8 cellular contexts compared by ENCODE assay signal in the genomic region with DNA sequence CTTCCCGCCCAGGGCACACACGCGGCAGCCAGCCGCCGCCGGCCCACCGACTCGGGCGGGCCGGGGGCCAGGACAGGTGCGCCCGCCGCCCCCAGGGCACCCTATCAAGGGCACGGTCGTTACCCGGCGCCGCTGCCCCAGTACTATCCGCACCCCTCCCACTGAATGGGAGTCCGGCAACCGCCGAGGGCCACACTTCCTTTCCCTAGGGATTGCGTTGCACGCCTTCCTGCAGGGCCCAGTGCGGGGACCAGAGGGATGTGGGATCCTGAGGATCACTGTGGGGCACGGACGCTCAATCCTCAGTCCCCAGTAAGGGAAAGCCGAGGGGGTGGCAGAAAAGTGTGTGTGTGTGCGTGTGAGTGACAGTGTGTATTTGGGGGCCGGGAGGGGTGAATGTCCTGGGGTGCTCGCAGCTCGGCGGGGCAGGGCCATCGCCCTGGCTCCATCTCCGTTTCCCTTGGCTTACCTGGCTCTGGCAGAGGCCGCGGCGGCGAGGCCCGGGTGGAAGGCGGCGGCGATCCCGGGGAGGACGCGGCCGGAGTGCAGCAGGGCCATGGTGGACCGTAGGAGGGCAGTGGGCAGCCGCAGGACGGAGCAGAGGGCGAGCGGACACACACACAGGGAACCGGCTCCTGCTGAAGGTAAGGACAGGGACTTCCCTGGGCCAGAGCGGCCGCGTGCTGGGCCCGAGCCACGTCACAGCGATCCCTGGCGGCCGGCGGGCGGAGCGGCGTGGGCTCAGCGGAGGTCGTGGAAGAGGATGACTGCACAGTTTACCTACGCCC. TPM values are rescaled to one million over a fixed set of nuclear protein-coding genes. Genes with fewer than 3 reads are reported as not detected.
DNase-seq lines count a peak whose midpoint lies in the region; ATAC-seq and TF ChIP-seq lines count a peak whose summit lies in the region.

A gene (minus strand): TSS at position 646 of the 788 bp plus-strand sequence. CDS start 88 bp downstream, at position 558.

- H3K27me3 ChIP-seq in SU-DHL-6 (ENCODE audit: low read length) (no peaks in the 10 kb centered on the region), heart left ventricle (no peaks in the 10 kb centered on the region), upper lobe of left lung (no peaks in the 10 kb centered on the region)

- H3K4me1 ChIP-seq in heart left ventricle, result peaks cover 6 to 47% (median 22%) of the 10 kb centered on the region in 12 donors
- H3K4me1 ChIP-seq in upper lobe of left lung, result peaks cover 6 to 23% (median 9%) of the 10 kb centered on the region in 4 donors

- peaks cover 24% of the 10 kb centered on the region for H3K36me3 Mint-ChIP-seq in activated naive CD8-positive, alpha-beta T cell treated with anti-CD3 and anti-CD28 coated beads, Interleukin-2, amount 50 U/mL, for 24 hours (ENCODE audit: low read depth)

- H3K9me2 ChIP-seq in SU-DHL-6 (replicated peaks; ENCODE audit: insufficient read depth, low read length), result no peaks in the 10 kb centered on the region

- ATAC-seq in HG02588 (IDR thresholded peaks at IDR 0.05; ENCODE audit: unreplicated experiment), result peak; percentile 94
- ATAC-seq in activated naive CD8-positive, alpha-beta T cell treated with anti-CD3 and anti-CD28 coated beads, Interleukin-2, amount 50 U/mL, for 24 hours, result peak; percentile 96
- ATAC-seq in heart left ventricle, result peak; percentile 90 to 98 (median 96)
- peak; percentile 97 to 99 for ATAC-seq in upper lobe of left lung (ENCODE audit: low FRiP score in 2 of 2)

- H3F3A ChIP-seq in SU-DHL-6 (ENCODE audit: insufficient read depth), result peaks cover 33% of the 10 kb centered on the region

- peak within 1 kb of the TSS; percentile 91 for H3K9ac ChIP-seq in SU-DHL-6 (ENCODE audit: low read length)

- peak; percentile 44 for DNase-seq in GM12864 (ENCODE audit: low read depth)
- peak; percentile 76 for DNase-seq in NCI-H1092 (lab: John Stamatoyannopoulos, UW)
- DNase-seq in activated naive CD8-positive, alpha-beta T cell treated with anti-CD3 and anti-CD28 coated beads, Interleukin-2, amount 50 U/mL, for 24 hours, result peak; percentile 85
- DNase-seq in heart left ventricle, result peak; percentile 80 to 92 (median 84)
- DNase-seq in posterior cingulate gyrus, result peak; percentile 67 to 98 (median 82)
- DNase-seq in upper lobe of left lung, result peak; percentile 85 to 97

- H3K27ac Mint-ChIP-seq in activated naive CD8-positive, alpha-beta T cell treated with anti-CD3 and anti-CD28 coated beads, Interleukin-2, amount 50 U/mL, for 24 hours, result peak within 1 kb of the TSS; percentile 99

- H3K79me2 ChIP-seq in SU-DHL-6 (ENCODE audit: insufficient read depth, low read length), result peaks cover 52% of the 10 kb centered on the region

- intact Hi-C loops in heart left ventricle (cut with DNase I), result loop anchor here in 5 of 10 donors (1.0 to 5.0 kb wide), 4 partner anchors 37 to 52 kb away; a partner anchor contains a TSS
- intact Hi-C loops in posterior cingulate gyrus (cut with DNase I), result loop anchor here (5.0 kb wide), 2 partner anchors 47 to 102 kb away; no protein-coding TSS in a partner anchor

- TF ChIP-seq EP300 in upper lobe of left lung (IDR thresholded peaks at IDR 0.05), result no peak

- H3K4me2 ChIP-seq in SU-DHL-6 (ENCODE audit: low read depth, low read length, poor library complexity, severe bottlenecking), result peak within 1 kb of the TSS; percentile 90

- peak within 1 kb of the TSS; percentile 87 for H3K27ac ChIP-seq in SU-DHL-6 (ENCODE audit: low read depth, low read length)
- H3K27ac ChIP-seq in heart left ventricle, result peak within 1 kb of the TSS; percentile 74 to 94 (median 87)
- H3K27ac ChIP-seq in upper lobe of left lung, result peak within 1 kb of the TSS; percentile 66 to 88 (median 82)

- H3K4me3 Mint-ChIP-seq in activated naive CD8-positive, alpha-beta T cell treated with anti-CD3 and anti-CD28 coated beads, Interleukin-2, amount 50 U/mL, for 24 hours, result peak within 1 kb of the TSS; percentile 100

- H3K36me3 ChIP-seq in SU-DHL-6 (ENCODE audit: low read length), result 0 out of 2 replicates have a peak, but pooled peaks cover 5% of the 10 kb centered on the region
- peaks cover 0 to 6% (median 0%) of the 10 kb centered on the region in 9 donors for H3K36me3 ChIP-seq in heart left ventricle
- H3K36me3 ChIP-seq in upper lobe of left lung, result no peaks in the 10 kb centered on the region

- no peaks in the 10 kb centered on the region for H3K9me3 ChIP-seq in SU-DHL-6 (ENCODE audit: insufficient read depth, low read length)
- H3K9me3 ChIP-seq in heart left ventricle, result no peaks in the 10 kb centered on the region
- H3K9me3 ChIP-seq in upper lobe of left lung, result no peaks in the 10 kb centered on the region

- H2AFZ ChIP-seq in SU-DHL-6 (ENCODE audit: low read depth, low read length, severe bottlenecking), result peak within 1 kb of the TSS; percentile 49

- H3K27me3 Mint-ChIP-seq in activated naive CD8-positive, alpha-beta T cell treated with anti-CD3 and anti-CD28 coated beads, Interleukin-2, amount 50 U/mL, for 24 hours, result no peaks in the 10 kb centered on the region

- peak in 1 of 2 donors; percentile 22 for TF ChIP-seq POLR2A in heart left ventricle (IDR thresholded peaks at IDR 0.05)
- peak in 1 of 4 donors; percentile 60 for TF ChIP-seq POLR2A in upper lobe of left lung (IDR thresholded peaks at IDR 0.05)

- no peaks in the 10 kb centered on the region for H3K9me3 Mint-ChIP-seq in activated naive CD8-positive, alpha-beta T cell treated with anti-CD3 and anti-CD28 coated beads, Interleukin-2, amount 50 U/mL, for 24 hours

- H3K4me3 ChIP-seq in GM12864 (ENCODE audit: low read depth, low read length), result peak within 1 kb of the TSS; percentile 62
- peak within 1 kb of the TSS; percentile 88 for H3K4me3 ChIP-seq in SU-DHL-6 (ENCODE audit: insufficient read depth, low read length, poor library complexity, severe bottlenecking)
- H3K4me3 ChIP-seq in heart left ventricle, result peak within 1 kb of the TSS; percentile 40 to 99 (median 88)
- peak within 1 kb of the TSS; percentile 81 to 90 (median 87) for H3K4me3 ChIP-seq in upper lobe of left lung

- 0% methylated on average over 40 to 68 of the region's 68 CpGs for WGBS in heart left ventricle, 4 donors
- WGBS in upper lobe of left lung, 2 donors, result 0% methylated on average over 26 to 50 of the region's 68 CpGs

- peak; percentile 95 for TF ChIP-seq CTCF in GM12864 (IDR thresholded peaks at IDR 0.05; ENCODE audit: low read depth, low read length, missing control alignments)
- peak; percentile 76 for TF ChIP-seq CTCF in SU-DHL-6 (IDR thresholded peaks at IDR 0.05; ENCODE audit: insufficient read depth, low read length, poor library complexity, severe bottlenecking)
- TF ChIP-seq CTCF in heart left ventricle (IDR thresholded peaks at IDR 0.05), result peak; percentile 77 to 98 (median 92)
- peak; percentile 79 to 92 (median 86) for TF ChIP-seq CTCF in upper lobe of left lung (IDR thresholded peaks at IDR 0.05)

- H4K20me1 ChIP-seq in SU-DHL-6 (ENCODE audit: low read depth, low read length), result no peaks in the 10 kb centered on the region

- H3K4me1 Mint-ChIP-seq in activated naive CD8-positive, alpha-beta T cell treated with anti-CD3 and anti-CD28 coated beads, Interleukin-2, amount 50 U/mL, for 24 hours, result peaks cover 41% of the 10 kb centered on the region

RNA-seq across cellular contexts. Expression of the gene that starts here (rescaled TPM):
- total RNA-seq in heart left ventricle (100 to 1,000 TPM; 297 to 590 (median 453) TPM), upper lobe of left lung (10 to 100 TPM; 28.4 to 52.9 (median 47.2) TPM)
- 100 to 1,000 TPM; 201 to 338 TPM for polyA plus RNA-seq in heart left ventricle

Comparison
In these comparisons a context has a peak if more than half of its experiments do, and no peak if none do; other contexts are left out.
1. Peak in every context shown above with its lines: DNase-seq, ATAC-seq, H3K4me3 ChIP-seq and H3K27ac ChIP-seq.
2. RNA of the gene that starts here (total RNA-seq): 297 to 590 TPM in heart left ventricle; 28.4 to 52.9 TPM in upper lobe of left lung; every median in the first group is over 4 times any median in the second.